In genomic region chr1:5877001-5877400, GRCh38 we compare ENCODE assay signal across 1 cellular context.
TF ChIP-seq lines count a peak whose summit lies in the region.

No MANE protein-coding gene starts in this region.

TF ChIP-seq in HepG2, 621 proteins besides CTCF, POLR2A, EP300 and RAD21:
- TF ChIP-seq ARNT2 (CRISPR knock-in tag; IDR thresholded peaks at IDR 0.05; ENCODE audit: low read depth): no peak
- 0 out of 2 replicates have a peak, but pooled peaks have one; percentile 21 for TF ChIP-seq ZBTB33 (CRISPR knock-in tag; IDR thresholded peaks at IDR 0.05)
